ENCODE assay signal across 8 cellular contexts in the genomic region with DNA sequence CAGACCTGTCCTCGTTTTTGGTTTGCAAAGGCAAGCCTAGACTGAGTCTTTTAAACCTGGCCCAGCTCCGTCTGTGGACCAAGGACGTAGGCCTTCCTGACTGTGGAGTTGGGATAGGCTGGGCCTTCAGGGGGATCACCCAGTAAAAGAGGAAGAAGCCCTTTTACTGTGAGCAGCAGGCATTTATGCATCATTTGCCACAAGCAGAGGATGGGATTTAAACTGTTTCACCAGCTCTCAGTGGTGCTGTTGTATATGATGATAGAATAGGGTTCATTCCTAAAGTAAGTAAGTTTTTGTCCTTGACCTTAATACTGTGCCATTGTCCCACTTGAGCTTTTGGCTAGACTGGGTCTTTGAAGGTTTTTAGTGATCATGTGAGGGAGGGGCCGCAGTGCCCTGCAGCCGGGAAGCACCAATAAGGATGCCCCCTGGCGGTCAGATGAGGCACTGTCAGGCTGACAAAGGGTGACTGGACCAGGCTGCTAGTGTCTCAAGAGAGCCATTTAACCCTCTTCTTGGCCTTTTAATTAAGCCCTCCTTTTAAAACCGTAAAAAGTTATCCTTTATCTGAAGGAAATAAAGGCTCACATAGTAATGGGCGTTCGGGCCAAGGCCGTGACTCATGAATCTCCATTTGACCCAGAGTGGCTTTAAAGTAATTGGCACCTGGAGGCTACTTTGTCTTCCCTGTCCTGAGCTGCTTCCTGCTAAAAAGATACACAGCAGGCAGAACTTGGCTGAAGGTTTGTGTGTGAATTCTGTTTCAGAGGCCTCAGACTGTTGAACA.
DNase-seq lines count a peak whose midpoint lies in the region; ATAC-seq and TF ChIP-seq lines count a peak whose summit lies in the region.

No MANE protein-coding gene starts in this region.

- TF ChIP-seq CTCF in C4-2B (conservative IDR thresholded peaks at IDR 0.05): peak; percentile 98

- no peaks in the 10 kb centered on the region for H3K9me3 ChIP-seq in muscle layer of colon (ENCODE audit: low read length)

- ATAC-seq in GM21619 (IDR thresholded peaks at IDR 0.05; ENCODE audit: unreplicated experiment) (peak; percentile 41), HG03460 (IDR thresholded peaks at IDR 0.05; ENCODE audit: unreplicated experiment) (no peak)

- DNase-seq in NCI-H526 treated with DMSO at 0.1 percent for 48 hours (lab: John Stamatoyannopoulos, UW) (peak; percentile 22), epidermal melanocyte (ENCODE audit: insufficient read length, low spot score) (peak; percentile 58)
- peak; percentile 18 to 36 for DNase-seq in activated CD8-positive, alpha-beta memory T cell treated with anti-CD3 and anti-CD28 coated beads for 4 hours (ENCODE audit: low read depth in 2 of 2)
- DNase-seq in stimulated activated CD8-positive, alpha-beta memory T cell treated with anti-CD3 and anti-CD28 coated beads, Interleukin-4, amount 100 ng/mL, for 4 hours (ENCODE audit: low read depth in 2 of 2, low spot score in 1 of 2): peak; percentile 24 to 43

- peaks cover 49% of the 10 kb centered on the region for H3K4me1 ChIP-seq in muscle layer of colon (ENCODE audit: insufficient read depth, low read length)

- H3K27ac ChIP-seq in C4-2B (no peak overlapping the region), muscle layer of colon (ENCODE audit: low read depth, low read length) (peak overlapping the region; percentile 76)

- H3K27me3 ChIP-seq in muscle layer of colon (ENCODE audit: control insufficient read depth in 1 of 2, insufficient read depth in 2 of 2, low read length in 2 of 2): no peaks in the 10 kb centered on the region

- peaks cover 37% of the 10 kb centered on the region for H3K36me3 ChIP-seq in muscle layer of colon (ENCODE audit: insufficient read depth, low read length)

- peak overlapping the region; percentile 12 for H3K9ac ChIP-seq in muscle layer of colon (ENCODE audit: low read length)

- no peak overlapping the region for H3K4me3 ChIP-seq in muscle layer of colon (ENCODE audit: low read depth in 1 of 2, low read length in 2 of 2)
